ENCODE assay signal across 8 cellular contexts in genomic region chr17:58447039-58447975, GRCh38. TPM values are rescaled to one million over a fixed set of nuclear protein-coding genes. Genes with fewer than 3 reads are reported as not detected.
DNase-seq lines count a peak whose midpoint lies in the region; ATAC-seq, FAIRE-seq and TF ChIP-seq lines count a peak whose summit lies in the region.

No MANE protein-coding gene starts in this region.

- FAIRE-seq in HTR-8/SVneo (lab: Jason Lieb, UNC), result peak; percentile 83

- peak; percentile 68 for DNase-seq in DMS153 (lab: John Stamatoyannopoulos, UW)
- DNase-seq in HTR-8/SVneo (ENCODE audit: insufficient read length, low spot score), result peak; percentile 91
- DNase-seq in NOMO-1 treated with dmso at 0.1 percent for 144 hours (lab: John Stamatoyannopoulos, UW; ENCODE audit: unreplicated experiment), result peak; percentile 72
- DNase-seq in activated CD8-positive, alpha-beta memory T cell treated with anti-CD3 and anti-CD28 coated beads for 48 hours (ENCODE audit: low read depth in 2 of 3, low spot score in 2 of 3), result peak; percentile 9 to 27 (median 22)
- DNase-seq in epithelial cell of proximal tubule (ENCODE audit: low read depth), result peak; percentile 29
- peak; percentile 59 for DNase-seq in stromal cell of bone marrow (ENCODE audit: low read depth)

- no peak overlapping the region for H3K4me3 ChIP-seq in epithelial cell of proximal tubule (ENCODE audit: low read depth, low read length)

- no peak for ATAC-seq in HG02588 (IDR thresholded peaks at IDR 0.05; ENCODE audit: unreplicated experiment)

- no peak overlapping the region for H3K4me3 Mint-ChIP-seq in nephron

- peak; percentile 97 for TF ChIP-seq CTCF in epithelial cell of proximal tubule (conservative IDR thresholded peaks at IDR 0.05; ENCODE audit: low read depth, low read length)
- peak; percentile 31 to 51 (median 37) for TF ChIP-seq CTCF in nephron (IDR thresholded peaks at IDR 0.05; ENCODE audit: unreplicated experiment in 3 of 3)

- no peaks in the 10 kb centered on the region for H3K36me3 Mint-ChIP-seq in nephron (ENCODE audit: low read depth)

- H3K27me3 Mint-ChIP-seq in nephron (ENCODE audit: low read depth), result peaks cover 6% of the 10 kb centered on the region

- H3K9me3 Mint-ChIP-seq in nephron, result peaks cover 6% of the 10 kb centered on the region

- H3K4me1 Mint-ChIP-seq in nephron, result no peaks in the 10 kb centered on the region

- no peak overlapping the region for H3K27ac Mint-ChIP-seq in nephron

RNA-seq across cellular contexts. Expression of gene RNF43, which starts 30.0 kb away (rescaled TPM):
- total RNA-seq in epithelial cell of proximal tubule, result 0.22 and 1.7 TPM in 2 replicates

RNA-seq across cellular contexts. Expression of gene HSF5, which starts 40.9 kb away (rescaled TPM):
- total RNA-seq in epithelial cell of proximal tubule, result 0.22 and 0.29 TPM in 2 replicates

Comparison
In these comparisons a context has a peak if more than half of its experiments do, and no peak if none do; other contexts are left out.
1. DNase-seq: peak in every context shown above with its lines; median percentile 91 in HTR-8/SVneo; 72 in NOMO-1 treated with dmso at 0.1 percent for 144 hours; 68 in DMS153; 59 in stromal cell of bone marrow; 29 in epithelial cell of proximal tubule; 22 in activated CD8-positive, alpha-beta memory T cell treated with anti-CD3 and anti-CD28 coated beads for 48 hours.